In genomic region chr22:37806409-37807338, GRCh38 we compare ENCODE assay signal across 5 cellular contexts. TPM values are rescaled to one million over a fixed set of nuclear protein-coding genes. Genes with fewer than 3 reads are reported as not detected.
DNase-seq lines count a peak whose midpoint lies in the region; ATAC-seq lines count a peak whose summit lies in the region.

No MANE protein-coding gene starts in this region.

- no peaks in the 10 kb centered on the region for H3K36me3 ChIP-seq in mesodermal cell (ENCODE audit: control insufficient read depth, insufficient read depth, low read length)

- H3K27me3 Mint-ChIP-seq in IgD-negative memory B cell, result peaks cover 56% of the 10 kb centered on the region
- H3K27me3 Mint-ChIP-seq in activated T-helper 17 cell treated with anti-CD3 and anti-CD28 coated beads, Interleukin-2, amount 50 U/mL, for 72 hours, result peaks cover 11% of the 10 kb centered on the region

- H3K9me3 ChIP-seq in mesodermal cell (ENCODE audit: control insufficient read depth, low read length), result no peaks in the 10 kb centered on the region

- H3K4me1 Mint-ChIP-seq in IgD-negative memory B cell, result peaks cover 12 to 24% (median 17%) of the 10 kb centered on the region in 3 donors
- peaks cover 13% of the 10 kb centered on the region for H3K4me1 Mint-ChIP-seq in activated T-helper 17 cell treated with anti-CD3 and anti-CD28 coated beads, Interleukin-2, amount 50 U/mL, for 72 hours

- peaks cover 31% of the 10 kb centered on the region for H3K4me1 ChIP-seq in mesodermal cell (ENCODE audit: control insufficient read depth, insufficient read depth, low read length, poor library complexity, severe bottlenecking)

- H3K4me3 ChIP-seq in mesodermal cell (ENCODE audit: extremely low read depth, insufficient read depth, low read length, poor library complexity, severe bottlenecking), result peak overlapping the region; percentile 65

- DNase-seq in NCI-H510A (lab: John Stamatoyannopoulos, UW), result no peak

- H3K36me3 Mint-ChIP-seq in IgD-negative memory B cell, result no peaks in the 10 kb centered on the region
- no peaks in the 10 kb centered on the region for H3K36me3 Mint-ChIP-seq in activated T-helper 17 cell treated with anti-CD3 and anti-CD28 coated beads, Interleukin-2, amount 50 U/mL, for 72 hours (ENCODE audit: low read depth)

- H3K9me3 Mint-ChIP-seq in IgD-negative memory B cell, result peaks cover 0 to 2% (median 0%) of the 10 kb centered on the region in 3 donors
- no peaks in the 10 kb centered on the region for H3K9me3 Mint-ChIP-seq in activated T-helper 17 cell treated with anti-CD3 and anti-CD28 coated beads, Interleukin-2, amount 50 U/mL, for 72 hours

- WGBS in mesodermal cell (ENCODE audit: insufficient coverage in 2 of 2), 2 experiments, result 15% methylated on average over 9 to 11 of the region's 19 CpGs

- H3K4me3 Mint-ChIP-seq in IgD-negative memory B cell, result peak overlapping the region; percentile 2 to 87 (median 57)
- H3K4me3 Mint-ChIP-seq in activated T-helper 17 cell treated with anti-CD3 and anti-CD28 coated beads, Interleukin-2, amount 50 U/mL, for 72 hours, result peak overlapping the region; percentile 78

- ATAC-seq in activated T-helper 17 cell treated with anti-CD3 and anti-CD28 coated beads, Interleukin-2, amount 50 U/mL, for 72 hours (replicated peaks), result no peak
- ATAC-seq in esophagus mucosa, result no peak

- no peak overlapping the region for H3K27ac ChIP-seq in mesodermal cell (ENCODE audit: low read depth, low read length, severe bottlenecking)

- peak overlapping the region in 2 of 3 donors; percentile 19 to 79 for H3K27ac Mint-ChIP-seq in IgD-negative memory B cell
- H3K27ac Mint-ChIP-seq in activated T-helper 17 cell treated with anti-CD3 and anti-CD28 coated beads, Interleukin-2, amount 50 U/mL, for 72 hours, result no peak overlapping the region

RNA-seq across cellular contexts. Expression of gene GCAT, which starts 1.1 kb away (rescaled TPM):
- polyA plus RNA-seq in IgD-negative memory B cell, result 0.51 TPM
- total RNA-seq in activated T-helper 17 cell treated with anti-CD3 and anti-CD28 coated beads, Interleukin-2, amount 50 U/mL, for 72 hours, result 1 to 10 TPM; 4.2 to 5.1 TPM
- polyA plus RNA-seq in mesodermal cell (2013, experiment 1 of 2), result 20.2 TPM
- polyA plus RNA-seq in mesodermal cell (2013, experiment 2 of 2), result 15.1 TPM
- total RNA-seq in esophagus mucosa, result 21.7 TPM

RNA-seq across cellular contexts. Expression of gene GALR3, which starts 16.5 kb away (rescaled TPM):
- not detected for polyA plus RNA-seq in IgD-negative memory B cell
- total RNA-seq in activated T-helper 17 cell treated with anti-CD3 and anti-CD28 coated beads, Interleukin-2, amount 50 U/mL, for 72 hours, result not detected
- not detected for polyA plus RNA-seq in mesodermal cell (2013, experiment 1 of 2)
- not detected for polyA plus RNA-seq in mesodermal cell (2013, experiment 2 of 2)
- 0.32 TPM for total RNA-seq in esophagus mucosa

RNA-seq across cellular contexts. Expression of gene ANKRD54, which starts 37.5 kb away (rescaled TPM):
- 11.3 TPM for polyA plus RNA-seq in IgD-negative memory B cell
- 10 to 100 TPM; 13.0 to 25.2 TPM for total RNA-seq in activated T-helper 17 cell treated with anti-CD3 and anti-CD28 coated beads, Interleukin-2, amount 50 U/mL, for 72 hours
- 17.8 TPM for polyA plus RNA-seq in mesodermal cell (2013, experiment 1 of 2)
- 18.1 TPM for polyA plus RNA-seq in mesodermal cell (2013, experiment 2 of 2)
- 14.2 TPM for total RNA-seq in esophagus mucosa

RNA-seq across cellular contexts. Expression of gene EIF3L, which starts 42.5 kb away (rescaled TPM):
- 344 TPM for polyA plus RNA-seq in IgD-negative memory B cell
- 100 to 1,000 TPM; 553 to 834 TPM for total RNA-seq in activated T-helper 17 cell treated with anti-CD3 and anti-CD28 coated beads, Interleukin-2, amount 50 U/mL, for 72 hours
- 396 TPM for polyA plus RNA-seq in mesodermal cell (2013, experiment 1 of 2)
- polyA plus RNA-seq in mesodermal cell (2013, experiment 2 of 2), result 387 TPM
- 358 TPM for total RNA-seq in esophagus mucosa
